In genomic region chr10:8056378-8056777, GRCh38 we compare ENCODE assay signal across 12 cellular contexts. TPM values are rescaled to one million over a fixed set of nuclear protein-coding genes. Genes with fewer than 3 reads are reported as not detected.
DNase-seq lines count a peak whose midpoint lies in the region; ATAC-seq and TF ChIP-seq lines count a peak whose summit lies in the region.
"Had no signal": no experiment of that assay in that cellular context is flagged by ENCODE, and none has a peak within 500 bp of the region (broad histone marks: within the 10 kb centered on the region; RNA-seq: fewer than 3 reads in every experiment).

No MANE protein-coding gene starts in this region.

- H4K91ac ChIP-seq in neuronal stem cell (ENCODE audit: low read depth, low read length, poor library complexity): no peak overlapping the region

- H3K4me3 Mint-ChIP-seq in CD8-positive, alpha-beta memory T cell: peak overlapping the region; percentile 93 to 99 (median 97)
- peak overlapping the region; percentile 86 for H3K4me3 Mint-ChIP-seq in endodermal cell

- H3K9me2 ChIP-seq in OCI-LY7 (ENCODE audit: insufficient read depth, low read length): no peaks in the 10 kb centered on the region

- no peak overlapping the region for H3K23ac ChIP-seq in neuronal stem cell (ENCODE audit: low read depth, low read length, poor library complexity)

- H2BK12ac ChIP-seq in neuronal stem cell (ENCODE audit: low read length): no peak overlapping the region

- no peak overlapping the region for H2BK15ac ChIP-seq in neuronal stem cell (ENCODE audit: low read length)

- H2AK5ac ChIP-seq in neuronal stem cell (ENCODE audit: low read depth, low read length): no peak overlapping the region

- peaks cover 0 to 2% (median 0%) of the 10 kb centered on the region in 5 donors for H3K9me3 Mint-ChIP-seq in CD8-positive, alpha-beta memory T cell
- H3K9me3 Mint-ChIP-seq in endodermal cell: no peaks in the 10 kb centered on the region

- no peak overlapping the region for H3K14ac ChIP-seq in neuronal stem cell (ENCODE audit: low read length)

- POLR2A ChIA-PET in CD8-positive, alpha-beta memory T cell (lab: Charles Lee): interaction anchor here (0.6 to 1.1 kb wide), 3 partner anchors 8 to 276 kb away, joined by 3 to 4 read pairs (median 4); no protein-coding TSS in a partner anchor
- POLR2A ChIA-PET in OCI-LY7 (lab: Charles Lee): no interaction called here

- 9 to 24% methylated on average over 3 to 6 of the region's 6 CpGs for WGBS in endodermal cell (ENCODE audit: insufficient coverage in 1 of 2, insufficient read length in 1 of 2), 2 experiments
- no CpG with 5 or more reads among the region's 6 CpGs for WGBS in neuronal stem cell (ENCODE audit: extremely low coverage in 2 of 2, insufficient read length in 2 of 2, insufficient replicate concordance in 1 of 2), 2 donors

- H3K9me3 ChIP-seq in CD8-positive, alpha-beta memory T cell (ENCODE audit: low read length): no peaks in the 10 kb centered on the region
- H3K9me3 ChIP-seq in OCI-LY7 (ENCODE audit: low read length) (no peaks in the 10 kb centered on the region), endodermal cell (ENCODE audit: control insufficient read depth, low read length) (no peaks in the 10 kb centered on the region), neuronal stem cell (replicated peaks in 1 of 2; ENCODE audit: control insufficient read depth in 2 of 2, insufficient read depth in 1 of 2, low read depth in 1 of 2, low read length in 2 of 2) (no peaks in the 10 kb centered on the region)

- H4K8ac ChIP-seq in neuronal stem cell (ENCODE audit: low read depth, low read length): no peak overlapping the region

- H3K4me3 ChIP-seq in CD8-positive, alpha-beta memory T cell (ENCODE audit: low read length): peak overlapping the region; percentile 79
- H3K4me3 ChIP-seq in OCI-LY7 (ENCODE audit: low read depth, low read length, poor library complexity, severe bottlenecking): no peak overlapping the region
- H3K4me3 ChIP-seq in endodermal cell (ENCODE audit: low read length): peak overlapping the region; percentile 97
- no peak overlapping the region for H3K4me3 ChIP-seq in neuronal stem cell (ENCODE audit: low read length in 2 of 2)

- H3K79me1 ChIP-seq in neuronal stem cell (ENCODE audit: low read depth, low read length): no peaks in the 10 kb centered on the region

- no TSS peak for BruUV-seq in OCI-LY7 (replicated peaks; lab: Mats Ljungman, UMichigan)

- H3K27me3 Mint-ChIP-seq in CD8-positive, alpha-beta memory T cell: peaks cover 13 to 28% of the 10 kb centered on the region in 2 donors
- H3K27me3 Mint-ChIP-seq in endodermal cell (ENCODE audit: insufficient read depth): peaks cover 85% of the 10 kb centered on the region

- H3K27ac ChIP-seq in CD8-positive, alpha-beta memory T cell (ENCODE audit: low read depth, low read length): peak overlapping the region; percentile 89
- no peak overlapping the region for H3K27ac ChIP-seq in OCI-LY7 (ENCODE audit: low read depth, low read length, poor library complexity, severe bottlenecking)
- no peak overlapping the region for H3K27ac ChIP-seq in endodermal cell (ENCODE audit: low read depth, low read length)
- H3K27ac ChIP-seq in neuronal stem cell (replicated peaks; ENCODE audit: low read length): no peak overlapping the region

- H3K36me3 Mint-ChIP-seq in CD8-positive, alpha-beta memory T cell: peaks cover 12 to 61% (median 23%) of the 10 kb centered on the region in 3 donors
- H3K36me3 Mint-ChIP-seq in endodermal cell (ENCODE audit: low read depth): peaks cover 53% of the 10 kb centered on the region

- H2BK120ac ChIP-seq in neuronal stem cell (ENCODE audit: low read depth, low read length): no peak overlapping the region

- no peak overlapping the region for H3K4ac ChIP-seq in neuronal stem cell (ENCODE audit: low read length)

- H2BK5ac ChIP-seq in neuronal stem cell (ENCODE audit: low read length): no peak overlapping the region

- H3K27me3 ChIP-seq in CD8-positive, alpha-beta memory T cell (ENCODE audit: insufficient read depth, low read length, poor library complexity, severe bottlenecking): peaks cover 19% of the 10 kb centered on the region
- peaks cover 68% of the 10 kb centered on the region for H3K27me3 ChIP-seq in endodermal cell (ENCODE audit: control insufficient read depth, insufficient read depth, low read length, poor library complexity, severe bottlenecking)
- peaks cover 42 to 97% (median 90%) of the 10 kb centered on the region in 3 experiments for H3K27me3 ChIP-seq in neuronal stem cell (ENCODE audit: control insufficient read depth in 3 of 3, insufficient read depth in 3 of 3, low read depth in 1 of 3, low read length in 3 of 3)

- TF ChIP-seq CTCF in OCI-LY7 (conservative IDR thresholded peaks at IDR 0.05; ENCODE audit: low read length): no peak
- no peak for TF ChIP-seq CTCF in endodermal cell (conservative IDR thresholded peaks at IDR 0.05)

- no peak overlapping the region for H3K4me2 ChIP-seq in OCI-LY7 (ENCODE audit: low read length)
- H3K4me2 ChIP-seq in neuronal stem cell (ENCODE audit: insufficient read depth, low read length, poor library complexity, severe bottlenecking): no peak overlapping the region

- H3K27ac Mint-ChIP-seq in CD8-positive, alpha-beta memory T cell: peak overlapping the region; percentile 69 to 99 (median 96)
- H3K27ac Mint-ChIP-seq in endodermal cell: peak overlapping the region; percentile 37

- peak overlapping the region; percentile 59 for H2AFZ ChIP-seq in OCI-LY7 (ENCODE audit: low read length)
- no peak overlapping the region for H2AFZ ChIP-seq in neuronal stem cell (ENCODE audit: low read length)

- H3K79me2 ChIP-seq in OCI-LY7 (ENCODE audit: insufficient read depth, low read depth, low read length): no peaks in the 10 kb centered on the region

- H3K9ac ChIP-seq in endodermal cell (ENCODE audit: extremely low read depth, low read length, poor library complexity, severe bottlenecking) (peak overlapping the region; percentile 57), neuronal stem cell (ENCODE audit: low read depth, low read length, poor library complexity) (no peak overlapping the region)

- H3K36me3 ChIP-seq in CD8-positive, alpha-beta memory T cell (ENCODE audit: insufficient read depth, low read length): no peaks in the 10 kb centered on the region
- H3K36me3 ChIP-seq in OCI-LY7 (ENCODE audit: insufficient read depth, low read length): no peaks in the 10 kb centered on the region
- H3K36me3 ChIP-seq in endodermal cell (ENCODE audit: control insufficient read depth, insufficient read depth, low read length): peaks cover 26% of the 10 kb centered on the region
- no peaks in the 10 kb centered on the region for H3K36me3 ChIP-seq in neuronal stem cell (replicated peaks in 1 of 2; ENCODE audit: control insufficient read depth in 2 of 2, insufficient read depth in 2 of 2, low read length in 2 of 2)

- peaks cover 58 to 70% (median 58%) of the 10 kb centered on the region in 3 donors for H3K4me1 Mint-ChIP-seq in CD8-positive, alpha-beta memory T cell
- peaks cover 63% of the 10 kb centered on the region for H3K4me1 Mint-ChIP-seq in endodermal cell

- intact Hi-C loops in OCI-LY7 (cut with micrococcal nuclease; ENCODE audit: unreplicated experiment): loop anchor here (10.0 kb wide), 1 partner anchor 1148 kb away; no protein-coding TSS in a partner anchor

- no peak for DNase-seq in CD8-positive, alpha-beta memory T cell
- DNase-seq in OCI-LY7 (ENCODE audit: low spot score) (no peak), endodermal cell (no peak), neuronal stem cell (ENCODE audit: low spot score) (peak; percentile 15), SKM-1 treated with dmso at 0.1 percent for 144 hours (lab: John Stamatoyannopoulos, UW; ENCODE audit: unreplicated experiment) (no peak)
- DNase-seq: EL, NCI-H1694 treated with DMSO at 0.1 percent for 48 hours had no signal

- H3K18ac ChIP-seq in neuronal stem cell (ENCODE audit: low read length): no peak overlapping the region

- CTCF ChIA-PET in CD8-positive, alpha-beta memory T cell (lab: Charles Lee): interaction anchor here (1.0 to 1.6 kb wide), 2 partner anchors 276 to 388 kb away, joined by 3 to 4 read pairs; no protein-coding TSS in a partner anchor
- CTCF ChIA-PET in OCI-LY7 (lab: Charles Lee; ENCODE audit: unreplicated experiment): no interaction called here

- H4K20me1 ChIP-seq in OCI-LY7 (ENCODE audit: insufficient read depth, low read length): no peaks in the 10 kb centered on the region

- ATAC-seq in GM19455 (IDR thresholded peaks at IDR 0.05; ENCODE audit: unreplicated experiment): no peak
- no peak for ATAC-seq in GM21825 (IDR thresholded peaks at IDR 0.05; ENCODE audit: unreplicated experiment)
- no peak for ATAC-seq in HG03097 (IDR thresholded peaks at IDR 0.05; ENCODE audit: low FRiP score, unreplicated experiment)

- peaks cover 61% of the 10 kb centered on the region for H3K4me1 ChIP-seq in CD8-positive, alpha-beta memory T cell (ENCODE audit: insufficient read depth, low read length)
- peaks cover 21% of the 10 kb centered on the region for H3K4me1 ChIP-seq in OCI-LY7 (ENCODE audit: insufficient read depth, low read length, poor library complexity, severe bottlenecking)
- H3K4me1 ChIP-seq in endodermal cell (ENCODE audit: control insufficient read depth, insufficient read depth, low read length): peaks cover 21% of the 10 kb centered on the region
- peaks cover 10 to 19% of the 10 kb centered on the region in 2 donors for H3K4me1 ChIP-seq in neuronal stem cell (ENCODE audit: control insufficient read depth in 2 of 2, insufficient read depth in 1 of 2, low read depth in 1 of 2, low read length in 2 of 2)

RNA-seq across cellular contexts. Expression of gene GATA3, which starts 1.9 kb away (rescaled TPM):
- 10 to 100 TPM; 48.9 to 53.3 TPM for total RNA-seq in CD8-positive, alpha-beta memory T cell
- 58.6 TPM for polyA plus RNA-seq in CD8-positive, alpha-beta memory T cell
- total RNA-seq in OCI-LY7 (2014; rRNA removed; shearing (Covaris generic)): not detected in 2 replicates
- total RNA-seq in OCI-LY7 (2022): not detected in 2 replicates
- 100 to 1,000 TPM in 1 of 2 donors, 10 to 100 TPM in 1; 51.3 to 103 TPM for total RNA-seq in endodermal cell
- polyA plus RNA-seq in endodermal cell (2013, experiment 1 of 2): 6.0 TPM
- 6.7 TPM for polyA plus RNA-seq in endodermal cell (2013, experiment 2 of 2)
- 0.33 TPM for polyA plus RNA-seq in neuronal stem cell (2013, experiment 1 of 2)
- 0.40 TPM for polyA plus RNA-seq in neuronal stem cell (2013, experiment 2 of 2)
- total RNA-seq: frontal cortex, SK-MEL-5 had no signal

Comparison
In these comparisons a context has a peak if more than half of its experiments do, and no peak if none do; other contexts are left out.
1. H3K4me3 ChIP-seq: peak in CD8-positive, alpha-beta memory T cell (single experiment) and endodermal cell (single experiment); none in OCI-LY7 (single experiment) and neuronal stem cell (0 of 2).
2. RNA of gene GATA3, which starts 1.9 kb away (total RNA-seq): 51.3 to 103 TPM in endodermal cell and 48.9 to 53.3 TPM in CD8-positive, alpha-beta memory T cell; not detected in OCI-LY7; every median in the first group is over 10 times any median in the second.